ENCODE assay signal across 25 cellular contexts in the genomic region with DNA sequence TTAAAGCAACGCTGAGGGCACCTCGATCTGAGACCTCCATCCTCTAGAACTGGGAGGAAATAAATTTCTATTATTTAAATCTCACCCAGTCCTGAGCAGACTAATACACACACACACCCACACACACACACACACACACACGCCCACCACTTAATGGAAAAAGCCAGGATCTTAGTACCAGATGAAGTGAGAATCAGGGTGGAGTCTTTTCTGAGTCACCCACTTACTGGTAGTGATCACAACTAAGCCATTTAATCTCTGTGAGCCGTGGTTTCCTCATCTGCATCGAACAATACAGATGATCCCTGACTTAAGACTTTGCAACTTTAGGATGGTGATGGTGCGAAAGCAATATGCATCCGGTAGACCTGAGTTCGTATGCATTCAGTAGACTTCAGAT. TPM values are rescaled to one million over a fixed set of nuclear protein-coding genes. Genes with fewer than 3 reads are reported as not detected.
DNase-seq lines count a peak whose midpoint lies in the region; ATAC-seq and TF ChIP-seq lines count a peak whose summit lies in the region.
"Had no signal": no experiment of that assay in that cellular context is flagged by ENCODE, and none has a peak within 500 bp of the region (broad histone marks: within the 10 kb centered on the region; RNA-seq: fewer than 3 reads in every experiment).

No MANE protein-coding gene starts in this region.

- no peaks in the 10 kb centered on the region for H3K27me3 Mint-ChIP-seq in natural killer cell (ENCODE audit: low read depth in 2 of 2)
- H3K27me3 Mint-ChIP-seq: activated CD4-positive, alpha-beta T cell treated with anti-CD3 and anti-CD28 coated beads, Interleukin-2, amount 10 ng/mL, durations not matched to agents 24 days and 14 days had no signal

- no peak for TF ChIP-seq CTCF in AG09319 (IDR thresholded peaks at IDR 0.05; ENCODE audit: low read depth, low read length)
- no peak for TF ChIP-seq CTCF in RWPE1 (conservative IDR thresholded peaks at IDR 0.05; ENCODE audit: low read depth)
- TF ChIP-seq CTCF in natural killer cell (IDR thresholded peaks at IDR 0.05): no peak

- no peak for ATAC-seq in natural killer cell
- ATAC-seq in HG03095 (IDR thresholded peaks at IDR 0.05; ENCODE audit: unreplicated experiment): no peak
- ATAC-seq: gastroesophageal sphincter had no signal

- no peak overlapping the region for H3K4me3 Mint-ChIP-seq in natural killer cell
- H3K4me3 Mint-ChIP-seq: activated CD4-positive, alpha-beta T cell treated with anti-CD3 and anti-CD28 coated beads, Interleukin-2, amount 10 ng/mL, durations not matched to agents 24 days and 14 days; B cell; nephron had no signal

- H3K27ac Mint-ChIP-seq in natural killer cell: no peak overlapping the region
- H3K27ac Mint-ChIP-seq: activated CD4-positive, alpha-beta T cell treated with anti-CD3 and anti-CD28 coated beads, Interleukin-2, amount 10 ng/mL, durations not matched to agents 24 days and 14 days; B cell; nephron had no signal

- peak; percentile 12 for DNase-seq in AG09319 (ENCODE audit: extremely low read depth, low read depth)
- peak; percentile 8 for DNase-seq in ELR (ENCODE audit: low read depth)
- DNase-seq in amniotic epithelial cell (ENCODE audit: low read depth): peak; percentile 22
- DNase-seq in fibroblast of the conjunctiva (ENCODE audit: low read depth): peak; percentile 30
- DNase-seq in RKO (ENCODE audit: low spot score): no peak
- no peak for DNase-seq in RWPE1 (ENCODE audit: low spot score)
- no peak for DNase-seq in natural killer cell
- DNase-seq: activated CD4-positive, alpha-beta T cell treated with anti-CD3 and anti-CD28 coated beads, Interleukin-2, amount 10 ng/mL, durations not matched to agents 24 days and 14 days; activated CD8-positive, alpha-beta memory T cell treated with anti-CD3 and anti-CD28 coated beads, Interleukin-2, amount 50 U/mL, for 48 hours; activated naive CD4-positive, alpha-beta T cell treated with Interleukin-2 at 50 U/mL for 16 hours; Calu3; colonic mucosa; GDM1; IMR-90; kidney glomerular epithelial cell; NCI-H774; sigmoid colon; stimulated activated naive CD4-positive, alpha-beta T cell treated with Interleukin-2 at 50 U/mL for 16 hours; transverse colon had no signal

- POLR2A ChIA-PET in RWPE1 (lab: Yijun Ruan, JAX; ENCODE audit: low non-redundant PET): no interaction called here

- CTCF ChIA-PET in RWPE1 (lab: Yijun Ruan, JAX): interaction anchor here (0.6 to 1.2 kb wide), 2 partner anchors 48 to 266 kb away, joined by 3 to 5 read pairs; no protein-coding TSS in a partner anchor

- H3K36me3 Mint-ChIP-seq in natural killer cell: no peaks in the 10 kb centered on the region

- H3K27ac ChIP-seq in RWPE1: no peak overlapping the region
- H3K27ac ChIP-seq: colonic mucosa, gastroesophageal sphincter, HL-60, parathyroid adenoma, sigmoid colon, transverse colon had no signal

- intact Hi-C loops in natural killer cell (cut with micrococcal nuclease): no loop called here

- H3K9me3 Mint-ChIP-seq in natural killer cell: peaks cover 0 to 4% of the 10 kb centered on the region in 2 donors
- H3K9me3 Mint-ChIP-seq: nephron had no signal

- H3K4me1 Mint-ChIP-seq in natural killer cell: peaks cover 0 to 9% of the 10 kb centered on the region in 2 donors

RNA-seq across cellular contexts. Expression of a gene that starts 18.6 kb away (rescaled TPM):
- total RNA-seq in natural killer cell: 1 to 10 TPM; 1.2 to 4.6 (median 2.4) TPM
- total RNA-seq: IMR-90 had no signal

Comparison
In these comparisons a context has a peak if more than half of its experiments do, and no peak if none do; other contexts are left out.
1. DNase-seq: peak in AG09319 (single experiment), ELR (single experiment), amniotic epithelial cell (single experiment) and fibroblast of the conjunctiva (single experiment); none in RKO (single experiment), RWPE1 (single experiment) and natural killer cell (single experiment).